In the genomic region with DNA sequence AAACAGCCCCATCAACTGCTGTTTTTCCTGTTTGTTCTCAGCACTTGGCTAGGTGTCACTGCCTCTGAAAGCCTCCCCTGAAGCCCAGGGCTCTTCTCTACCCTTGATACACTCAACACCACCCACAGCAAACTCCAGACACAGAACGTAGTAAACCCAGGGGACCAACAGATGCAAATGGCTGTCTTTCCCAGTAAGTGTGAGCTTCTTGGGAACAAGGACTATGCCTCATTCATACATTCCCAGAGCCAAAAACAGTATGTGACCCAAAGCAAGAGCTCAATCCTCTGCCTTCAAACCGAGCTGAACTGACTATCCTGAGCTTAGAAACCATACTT, we compare ENCODE assay signal across 1 cellular context.
TF ChIP-seq lines count a peak whose summit lies in the region.

No MANE protein-coding gene starts in this region.

TF ChIP-seq in endothelial cell of umbilical vein, 7 proteins besides CTCF, POLR2A, EP300 and RAD21 (continued from another document):
- no peak for TF ChIP-seq EZH2 (IDR thresholded peaks at IDR 0.05; ENCODE audit: borderline replicate concordance, low read depth, low read length, severe bottlenecking)
- no peak for TF ChIP-seq FOS (IDR thresholded peaks at IDR 0.05; ENCODE audit: borderline replicate concordance, insufficient read depth, low read length)
- TF ChIP-seq, protein P1, sequence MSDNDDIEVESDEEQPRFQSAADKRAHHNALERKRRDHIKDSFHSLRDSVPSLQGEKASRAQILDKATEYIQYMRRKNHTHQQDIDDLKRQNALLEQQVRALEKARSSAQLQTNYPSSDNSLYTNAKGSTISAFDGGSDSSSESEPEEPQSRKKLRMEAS (IDR thresholded peaks at IDR 0.05; ENCODE audit: insufficient read depth, insufficient read length) = no peak
- no peak for TF ChIP-seq JUN (IDR thresholded peaks at IDR 0.05; ENCODE audit: borderline replicate concordance, insufficient read depth, insufficient read length, low read depth)
- TF ChIP-seq MYC (IDR thresholded peaks at IDR 0.05; ENCODE audit: low read depth, low read length) = no peak
